Comparison of ENCODE assay signal across 8 cellular contexts in genomic region chr17:78421534-78422266, GRCh38. TPM values are rescaled to one million over a fixed set of nuclear protein-coding genes. Genes with fewer than 3 reads are reported as not detected.
DNase-seq lines count a peak whose midpoint lies in the region; ATAC-seq and TF ChIP-seq lines count a peak whose summit lies in the region.

No MANE protein-coding gene starts in this region.

- no peaks in the 10 kb centered on the region for H3K4me1 ChIP-seq in Karpas-422 (ENCODE audit: low read length)
- H3K4me1 ChIP-seq in upper lobe of right lung, result peaks cover 54% of the 10 kb centered on the region

- H3K9me3 ChIP-seq in Karpas-422 (ENCODE audit: low read length), result no peaks in the 10 kb centered on the region
- no peaks in the 10 kb centered on the region for H3K9me3 ChIP-seq in SU-DHL-6 (ENCODE audit: insufficient read depth, low read length)
- H3K9me3 ChIP-seq in upper lobe of right lung, result no peaks in the 10 kb centered on the region

- no peaks in the 10 kb centered on the region for H3K27me3 ChIP-seq in Karpas-422 (ENCODE audit: low read length)
- no peaks in the 10 kb centered on the region for H3K27me3 ChIP-seq in SU-DHL-6 (ENCODE audit: low read length)
- H3K27me3 ChIP-seq in upper lobe of right lung, result no peaks in the 10 kb centered on the region

- H3K9ac ChIP-seq in Karpas-422 (ENCODE audit: low read length), result no peak overlapping the region
- H3K9ac ChIP-seq in SU-DHL-6 (ENCODE audit: low read length), result no peak overlapping the region

- H3K27ac ChIP-seq in Karpas-422 (ENCODE audit: low read length) (no peak overlapping the region), SU-DHL-6 (ENCODE audit: low read depth, low read length) (no peak overlapping the region), upper lobe of right lung (no peak overlapping the region)

- H3K36me3 ChIP-seq in Karpas-422 (ENCODE audit: insufficient read depth, low read length) (peaks cover 6% of the 10 kb centered on the region; the same call in 1 of the 2 replicates), SU-DHL-6 (ENCODE audit: low read length) (no peaks in the 10 kb centered on the region), upper lobe of right lung (peaks cover 62% of the 10 kb centered on the region)

- DNase-seq in Daoy (ENCODE audit: low read depth) (peak; percentile 72), Karpas-422 (peak; percentile 82), Right ventricle myocardium superior (peak; percentile 88), posterior vena cava (ENCODE audit: low spot score) (peak; percentile 93), upper lobe of right lung (peak; percentile 89)
- peak; percentile 73 to 79 for DNase-seq in activated naive CD4-positive, alpha-beta T cell treated with anti-CD3 and anti-CD28 coated beads, Interleukin-2, amount 50 U/mL, for 72 hours (ENCODE audit: low spot score in 2 of 2)

- TF ChIP-seq CTCF in SU-DHL-6 (IDR thresholded peaks at IDR 0.05; ENCODE audit: insufficient read depth, low read length, poor library complexity, severe bottlenecking) (peak; percentile 89), upper lobe of right lung (IDR thresholded peaks at IDR 0.05) (peak; percentile 99)

- peak; percentile 72 to 84 for ATAC-seq in activated naive CD4-positive, alpha-beta T cell treated with anti-CD3 and anti-CD28 coated beads, Interleukin-2, amount 50 U/mL, for 72 hours
- ATAC-seq in Right ventricle myocardium superior (ENCODE audit: poor library complexity), result peak; percentile 86
- peak; percentile 85 for ATAC-seq in upper lobe of right lung
- no peak for ATAC-seq in GM21526 (IDR thresholded peaks at IDR 0.05; ENCODE audit: low FRiP score, unreplicated experiment)

- intact Hi-C loops in Right ventricle myocardium superior (cut with DNase I), result loop anchor here (2.0 to 10.0 kb wide), 4 partner anchors 61 to 307 kb away; partner anchors contain the start of gene SOCS3
- intact Hi-C loops in posterior vena cava (cut with DNase I), result loop anchor here (5.0 to 10.0 kb wide), 4 partner anchors 59 to 297 kb away; partner anchors contain the start of genes SOCS3 (in 1 of the 2) and TMC6 (in 1 of the 2)
- intact Hi-C loops in upper lobe of right lung (cut with DNase I), result loop anchor here (5.0 kb wide), 2 partner anchors 59 to 134 kb away; partner anchors contain the start of gene SOCS3

- H2AFZ ChIP-seq in Karpas-422 (ENCODE audit: low read length) (no peak overlapping the region), SU-DHL-6 (ENCODE audit: low read depth, low read length, severe bottlenecking) (no peak overlapping the region)

- H3K79me2 ChIP-seq in Karpas-422 (ENCODE audit: low read length) (no peaks in the 10 kb centered on the region), SU-DHL-6 (ENCODE audit: insufficient read depth, low read length) (no peaks in the 10 kb centered on the region)

- peaks cover 9 to 40% of the 10 kb centered on the region in 2 donors for H3K36me3 Mint-ChIP-seq in activated naive CD4-positive, alpha-beta T cell treated with anti-CD3 and anti-CD28 coated beads, Interleukin-2, amount 50 U/mL, for 72 hours

- H3K27ac Mint-ChIP-seq in activated naive CD4-positive, alpha-beta T cell treated with anti-CD3 and anti-CD28 coated beads, Interleukin-2, amount 50 U/mL, for 72 hours, result peak overlapping the region in 1 of 2 donors; percentile 81

- H3K9me3 Mint-ChIP-seq in activated naive CD4-positive, alpha-beta T cell treated with anti-CD3 and anti-CD28 coated beads, Interleukin-2, amount 50 U/mL, for 72 hours, result no peaks in the 10 kb centered on the region

- H3F3A ChIP-seq in SU-DHL-6 (ENCODE audit: insufficient read depth), result peaks cover 6% of the 10 kb centered on the region; the same call in 1 of the 2 replicates

- H3K4me3 ChIP-seq in Karpas-422 (ENCODE audit: low read length) (no peak overlapping the region), SU-DHL-6 (ENCODE audit: insufficient read depth, low read length, poor library complexity, severe bottlenecking) (no peak overlapping the region), upper lobe of right lung (no peak overlapping the region)

- H3K4me2 ChIP-seq in Karpas-422 (ENCODE audit: low read depth, low read length, poor library complexity, severe bottlenecking) (no peak overlapping the region), SU-DHL-6 (ENCODE audit: low read depth, low read length, poor library complexity, severe bottlenecking) (no peak overlapping the region)

- H3K9me2 ChIP-seq in Karpas-422 (replicated peaks; ENCODE audit: insufficient read depth, low read length) (no peaks in the 10 kb centered on the region), SU-DHL-6 (replicated peaks; ENCODE audit: insufficient read depth, low read length) (no peaks in the 10 kb centered on the region)

- H4K20me1 ChIP-seq in Karpas-422 (ENCODE audit: insufficient read depth, low read depth, low read length) (0 out of 2 replicates have a peak, but pooled peaks cover 6% of the 10 kb centered on the region), SU-DHL-6 (ENCODE audit: low read depth, low read length) (no peaks in the 10 kb centered on the region)

RNA-seq across cellular contexts. Expression of gene PGS1, which starts 43.3 kb away (rescaled TPM):
- 25.6 and 26.8 TPM in 2 replicates for total RNA-seq in Daoy (2014; rRNA removed; shearing (Covaris generic))
- total RNA-seq in Karpas-422 (2014; rRNA removed; shearing (Covaris generic); ENCODE audit: low replicate concordance), result 15.9 and 33.3 TPM in 2 replicates
- 100 to 1,000 TPM in 1 of 2 donors, 10 to 100 TPM in 1; 63.5 to 122 TPM for total RNA-seq in activated naive CD4-positive, alpha-beta T cell treated with anti-CD3 and anti-CD28 coated beads, Interleukin-2, amount 50 U/mL, for 72 hours
- total RNA-seq in Right ventricle myocardium superior, result 18.1 TPM
- 10 to 100 TPM; 33.6 to 33.7 TPM for total RNA-seq in posterior vena cava
- 95.5 TPM for total RNA-seq in upper lobe of right lung
